ENCODE assay signal across 25 cellular contexts in genomic region chr16:69744363-69745231, GRCh38. TPM values are rescaled to one million over a fixed set of nuclear protein-coding genes. Genes with fewer than 3 reads are reported as not detected.
DNase-seq lines count a peak whose midpoint lies in the region; ATAC-seq and TF ChIP-seq lines count a peak whose summit lies in the region.
"Had no signal": no experiment of that assay in that cellular context is flagged by ENCODE, and none has a peak within 500 bp of the region (broad histone marks: within the 10 kb centered on the region; RNA-seq: fewer than 3 reads in every experiment).

No MANE protein-coding gene starts in this region.

- no peaks in the 10 kb centered on the region for H3K27me3 Mint-ChIP-seq in stimulated activated naive CD8-positive, alpha-beta T cell treated with anti-CD3 and anti-CD28 coated beads, Interleukin-15, Interleukin-2, amounts not matched to agents 100 ng/mL and 50 ng/mL, for 24 hours
- H3K27me3 Mint-ChIP-seq in stimulated activated naive CD8-positive, alpha-beta T cell treated with anti-CD3 and anti-CD28 coated beads, Interleukin-15, amount 100 ng/mL, for 72 hours, result no peaks in the 10 kb centered on the region
- no peaks in the 10 kb centered on the region for H3K27me3 Mint-ChIP-seq in chondrocyte (ENCODE audit: low read depth)
- H3K27me3 Mint-ChIP-seq: activated CD8-positive, alpha-beta memory T cell treated with anti-CD3 and anti-CD28 coated beads, Interleukin-2, amount 10 ng/mL, durations not matched to agents 7 days and 5 days; naive thymus-derived CD4-positive, alpha-beta T cell had no signal

- H3K27ac Mint-ChIP-seq in stimulated activated naive CD8-positive, alpha-beta T cell treated with anti-CD3 and anti-CD28 coated beads, Interleukin-15, Interleukin-2, amounts not matched to agents 100 ng/mL and 50 ng/mL, for 24 hours, result peak overlapping the region; percentile 10
- peak overlapping the region in 1 of 2 donors; percentile 67 for H3K27ac Mint-ChIP-seq in stimulated activated naive CD8-positive, alpha-beta T cell treated with anti-CD3 and anti-CD28 coated beads, Interleukin-15, amount 100 ng/mL, for 72 hours
- H3K27ac Mint-ChIP-seq in chondrocyte (ENCODE audit: unreplicated experiment), result no peak overlapping the region
- H3K27ac Mint-ChIP-seq: activated CD8-positive, alpha-beta memory T cell treated with anti-CD3 and anti-CD28 coated beads, Interleukin-2, amount 10 ng/mL, durations not matched to agents 7 days and 5 days; activated naive CD4-positive, alpha-beta T cell treated with anti-CD3 and anti-CD28 coated beads for 36 hours; activated T-helper 1 cell treated with anti-CD3 and anti-CD28 coated beads, Interleukin-12 subunit alpha, Interleukin-12 subunit beta, Interleukin-2, Interleukin-4 antibody, amounts not matched to agents 30 ng/mL and 10 ng/mL and 1 ng/mL, durations not matched to agents 14 hours and 24 hours and 36 hours had no signal

- peaks cover 13% of the 10 kb centered on the region for H3K4me1 Mint-ChIP-seq in stimulated activated naive CD8-positive, alpha-beta T cell treated with anti-CD3 and anti-CD28 coated beads, Interleukin-15, Interleukin-2, amounts not matched to agents 100 ng/mL and 50 ng/mL, for 24 hours (ENCODE audit: low read depth)
- peaks cover 12% of the 10 kb centered on the region for H3K4me1 Mint-ChIP-seq in stimulated activated naive CD8-positive, alpha-beta T cell treated with anti-CD3 and anti-CD28 coated beads, Interleukin-15, amount 100 ng/mL, for 72 hours
- peaks cover 23% of the 10 kb centered on the region for H3K4me1 Mint-ChIP-seq in chondrocyte (ENCODE audit: low read depth)

- no peaks in the 10 kb centered on the region for H3K9me3 Mint-ChIP-seq in stimulated activated naive CD8-positive, alpha-beta T cell treated with anti-CD3 and anti-CD28 coated beads, Interleukin-15, Interleukin-2, amounts not matched to agents 100 ng/mL and 50 ng/mL, for 24 hours
- no peaks in the 10 kb centered on the region for H3K9me3 Mint-ChIP-seq in stimulated activated naive CD8-positive, alpha-beta T cell treated with anti-CD3 and anti-CD28 coated beads, Interleukin-15, amount 100 ng/mL, for 72 hours
- H3K9me3 Mint-ChIP-seq in chondrocyte (ENCODE audit: low read depth), result no peaks in the 10 kb centered on the region
- H3K9me3 Mint-ChIP-seq: activated naive CD4-positive, alpha-beta T cell treated with anti-CD3 and anti-CD28 coated beads for 36 hours; activated T-helper 1 cell treated with anti-CD3 and anti-CD28 coated beads, Interleukin-12 subunit alpha, Interleukin-12 subunit beta, Interleukin-2, Interleukin-4 antibody, amounts not matched to agents 30 ng/mL and 10 ng/mL and 1 ng/mL, durations not matched to agents 14 hours and 24 hours and 36 hours; naive thymus-derived CD4-positive, alpha-beta T cell had no signal

- H3K36me3 Mint-ChIP-seq in stimulated activated naive CD8-positive, alpha-beta T cell treated with anti-CD3 and anti-CD28 coated beads, Interleukin-15, Interleukin-2, amounts not matched to agents 100 ng/mL and 50 ng/mL, for 24 hours (ENCODE audit: low read depth), result peaks cover 85% of the 10 kb centered on the region
- peaks cover 37% of the 10 kb centered on the region for H3K36me3 Mint-ChIP-seq in chondrocyte (ENCODE audit: low read depth)

- ATAC-seq in stimulated activated naive CD8-positive, alpha-beta T cell treated with anti-CD3 and anti-CD28 coated beads, Interleukin-15, amount 100 ng/mL, for 72 hours, result no peak
- ATAC-seq in SK-N-SH treated with all-trans-retinoic acid at 6 μM for 48 hours, result no peak
- ATAC-seq: activated CD8-positive, alpha-beta memory T cell treated with anti-CD3 and anti-CD28 coated beads, Interleukin-2, amount 10 ng/mL, durations not matched to agents 7 days and 5 days; naive thymus-derived CD4-positive, alpha-beta T cell had no signal

- TF ChIP-seq CTCF in chondrocyte (IDR thresholded peaks at IDR 0.05), result no peak

- no peak for DNase-seq in stimulated activated naive CD8-positive, alpha-beta T cell treated with anti-CD3 and anti-CD28 coated beads, Interleukin-15, amount 100 ng/mL, for 72 hours
- DNase-seq in chondrocyte (ENCODE audit: low spot score) (peak; percentile 64), GM03348 (ENCODE audit: low spot score) (no peak)
- DNase-seq: activated CD4-positive, alpha-beta T cell treated with anti-CD3 and anti-CD28 coated beads for 48 hours; activated CD8-positive, alpha-beta memory T cell treated with anti-CD3 and anti-CD28 coated beads, Interleukin-2, amount 10 ng/mL, durations not matched to agents 7 days and 5 days; activated naive CD4-positive, alpha-beta T cell treated with anti-CD3 and anti-CD28 coated beads for 36 hours; colonic mucosa; DMS153; effector CD4-positive, alpha-beta T cell; GOT3; hippocampal formation; MM.1S; naive thymus-derived CD4-positive, alpha-beta T cell; NCI-H1105 treated with DMSO at 0.1 percent for 48 hours; NCI-H1930; NCI-H2171 treated with DMSO at 0.1 percent for 48 hours; NCI-H510A treated with DMSO at 0.1 percent for 48 hours; occipital lobe; sigmoid colon; stimulated activated CD4-positive, alpha-beta T cell treated with anti-CD3 and anti-CD28 coated beads, Interleukin-4, amount 100 ng/mL, for 1 hour; SW 1271; transverse colon had no signal

- no peak overlapping the region for H3K4me3 Mint-ChIP-seq in stimulated activated naive CD8-positive, alpha-beta T cell treated with anti-CD3 and anti-CD28 coated beads, Interleukin-15, Interleukin-2, amounts not matched to agents 100 ng/mL and 50 ng/mL, for 24 hours
- no peak overlapping the region for H3K4me3 Mint-ChIP-seq in stimulated activated naive CD8-positive, alpha-beta T cell treated with anti-CD3 and anti-CD28 coated beads, Interleukin-15, amount 100 ng/mL, for 72 hours
- no peak overlapping the region for H3K4me3 Mint-ChIP-seq in chondrocyte (ENCODE audit: unreplicated experiment)
- H3K4me3 Mint-ChIP-seq: activated CD8-positive, alpha-beta memory T cell treated with anti-CD3 and anti-CD28 coated beads, Interleukin-2, amount 10 ng/mL, durations not matched to agents 7 days and 5 days; activated naive CD4-positive, alpha-beta T cell treated with anti-CD3 and anti-CD28 coated beads for 36 hours; activated T-helper 1 cell treated with anti-CD3 and anti-CD28 coated beads, Interleukin-12 subunit alpha, Interleukin-12 subunit beta, Interleukin-2, Interleukin-4 antibody, amounts not matched to agents 30 ng/mL and 10 ng/mL and 1 ng/mL, durations not matched to agents 14 hours and 24 hours and 36 hours; naive thymus-derived CD4-positive, alpha-beta T cell had no signal

TF ChIP-seq in SK-N-SH treated with all-trans-retinoic acid at 6 μM for 48 hours, 23 proteins besides CTCF, POLR2A, EP300 and RAD21 (continues in another document):
- TF ChIP-seq ZC3H10 (CRISPR knock-in tag; IDR thresholded peaks at IDR 0.05) (no peak), ZFP30 (CRISPR knock-in tag; IDR thresholded peaks at IDR 0.05) (no peak), ESRRG (CRISPR knock-in tag; IDR thresholded peaks at IDR 0.05) (no peak), PATZ1 (CRISPR knock-in tag; IDR thresholded peaks at IDR 0.05; ENCODE audit: borderline replicate concordance) (no peak), RARB (CRISPR knock-in tag; IDR thresholded peaks at IDR 0.05) (no peak), PPARA (CRISPR knock-in tag; IDR thresholded peaks at IDR 0.05; ENCODE audit: borderline replicate concordance) (no peak), BACH2 (CRISPR knock-in tag; IDR thresholded peaks at IDR 0.05; ENCODE audit: borderline replicate concordance) (no peak), CREB5 (CRISPR knock-in tag; IDR thresholded peaks at IDR 0.05; ENCODE audit: low read depth) (no peak), ZNF8 (CRISPR knock-in tag; IDR thresholded peaks at IDR 0.05) (no peak), SNAI2 (CRISPR knock-in tag; IDR thresholded peaks at IDR 0.05) (no peak)

RNA-seq across cellular contexts. Expression of gene NOB1, which starts 10.1 kb away (rescaled TPM):
- total RNA-seq in chondrocyte, result 23.9 to 25.7 TPM (median 25.3 TPM) in 3 replicates

RNA-seq across cellular contexts. Expression of gene WWP2, which starts 17.5 kb away (rescaled TPM):
- 37.9 to 41.2 TPM (median 39.9 TPM) in 3 replicates for total RNA-seq in chondrocyte

RNA-seq across cellular contexts. Expression of gene NQO1, which starts 18.2 kb away (rescaled TPM):
- 64.3 to 345 TPM (median 68.8 TPM) in 3 replicates for total RNA-seq in chondrocyte
